1 cellular context compared by ENCODE assay signal in the genomic region with DNA sequence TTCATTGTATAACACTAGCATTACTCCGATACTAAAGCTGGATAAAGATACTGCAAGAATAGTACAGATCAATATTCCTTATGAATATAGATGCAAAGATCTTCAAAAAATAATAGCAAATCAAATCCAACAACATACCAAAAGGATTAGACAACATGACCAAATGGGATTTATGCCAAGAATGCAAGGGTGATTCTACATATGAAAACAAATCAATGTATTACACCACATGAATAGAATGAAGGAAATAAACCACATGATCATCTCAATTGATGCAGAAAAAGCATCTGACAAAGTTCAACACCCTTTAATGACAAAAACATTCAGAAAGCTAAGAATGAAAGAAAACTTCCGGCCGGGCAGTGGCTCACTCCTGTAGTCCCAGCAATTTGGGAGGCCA.
TF ChIP-seq lines count a peak whose summit lies in the region.

No MANE protein-coding gene starts in this region.

TF ChIP-seq in IMR-90, 13 proteins besides CTCF, POLR2A, EP300 and RAD21 (continued from another document):
- TF ChIP-seq, protein P1, sequence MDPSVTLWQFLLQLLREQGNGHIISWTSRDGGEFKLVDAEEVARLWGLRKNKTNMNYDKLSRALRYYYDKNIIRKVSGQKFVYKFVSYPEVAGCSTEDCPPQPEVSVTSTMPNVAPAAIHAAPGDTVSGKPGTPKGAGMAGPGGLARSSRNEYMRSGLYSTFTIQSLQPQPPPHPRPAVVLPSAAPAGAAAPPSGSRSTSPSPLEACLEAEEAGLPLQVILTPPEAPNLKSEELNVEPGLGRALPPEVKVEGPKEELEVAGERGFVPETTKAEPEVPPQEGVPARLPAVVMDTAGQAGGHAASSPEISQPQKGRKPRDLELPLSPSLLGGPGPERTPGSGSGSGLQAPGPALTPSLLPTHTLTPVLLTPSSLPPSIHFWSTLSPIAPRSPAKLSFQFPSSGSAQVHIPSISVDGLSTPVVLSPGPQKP (IDR thresholded peaks at IDR 0.05; ENCODE audit: borderline replicate concordance, low read depth, low read length), result no peak
